ENCODE assay signal across 8 cellular contexts in genomic region chr2:32404691-32405090, GRCh38.
"Had no signal": no experiment of that assay in that cellular context is flagged by ENCODE, and none has a peak within 500 bp of the region (broad histone marks: within the 10 kb centered on the region; RNA-seq: fewer than 3 reads in every experiment).

No MANE protein-coding gene starts in this region.

- H3K9me3 ChIP-seq: HAP-1 had no signal

- H3K9ac ChIP-seq: GM23248 had no signal

- DNase-seq: GM23248, GOT3, H7, KG1 had no signal

- ATAC-seq: HCT116 had no signal

- H3K9me3 Mint-ChIP-seq: IgD-negative memory B cell had no signal

- H3K27ac ChIP-seq: GM23248, HL-60 had no signal

- H3K4me1 Mint-ChIP-seq: IgD-negative memory B cell had no signal

- H3K27me3 Mint-ChIP-seq: IgD-negative memory B cell had no signal

- H3K4me3 ChIP-seq: GM23248, HAP-1 had no signal

- H2AFZ ChIP-seq: GM23248 had no signal

- H3K4me1 ChIP-seq: HAP-1 had no signal

- H3K4me3 Mint-ChIP-seq: IgD-negative memory B cell had no signal
